ENCODE assay signal across 8 cellular contexts in genomic region chr9:36485647-36486453, GRCh38.
DNase-seq lines count a peak whose midpoint lies in the region; ATAC-seq and TF ChIP-seq lines count a peak whose summit lies in the region.

No MANE protein-coding gene starts in this region.

- H3K4me3 Mint-ChIP-seq in memory B cell, result peak overlapping the region; percentile 80

- ATAC-seq in DND-41 (ENCODE audit: insufficient read depth, low read depth), result no peak
- no peak for ATAC-seq in memory B cell (ENCODE audit: low read depth)
- no peak for ATAC-seq in HG03175 (IDR thresholded peaks at IDR 0.05; ENCODE audit: unreplicated experiment)
- ATAC-seq in HG03571 (IDR thresholded peaks at IDR 0.05; ENCODE audit: unreplicated experiment), result no peak

- H3K4me3 ChIP-seq in DND-41 (ENCODE audit: low read depth in 1 of 2, low read length in 2 of 2), result peak overlapping the region; percentile 90 to 93; a peak in 3 of 4 replicates
- H3K4me3 ChIP-seq in breast epithelium, result peak overlapping the region; percentile 73 to 92 (median 86)
- peak overlapping the region; percentile 52 to 93 for H3K4me3 ChIP-seq in uterus

- H4K20me1 ChIP-seq in DND-41 (ENCODE audit: insufficient read depth, low read length), result peaks cover 23% of the 10 kb centered on the region; the same call in 1 of the 2 replicates

- no peaks in the 10 kb centered on the region for H3K9me3 Mint-ChIP-seq in memory B cell

- peaks cover 39% of the 10 kb centered on the region for H3K4me1 Mint-ChIP-seq in memory B cell

- no peaks in the 10 kb centered on the region for H3K27me3 Mint-ChIP-seq in memory B cell

- H3K9me3 ChIP-seq in DND-41 (ENCODE audit: insufficient read depth, low read length, severe bottlenecking) (no peaks in the 10 kb centered on the region), KOPT-K1 (ENCODE audit: insufficient read depth, low read length, poor library complexity, severe bottlenecking) (no peaks in the 10 kb centered on the region), breast epithelium (no peaks in the 10 kb centered on the region), uterus (no peaks in the 10 kb centered on the region)

- no peaks in the 10 kb centered on the region for H3K27me3 ChIP-seq in DND-41 (ENCODE audit: insufficient read depth, low read length, poor library complexity)
- no peaks in the 10 kb centered on the region for H3K27me3 ChIP-seq in breast epithelium
- H3K27me3 ChIP-seq in uterus, result no peaks in the 10 kb centered on the region

- H3K4me2 ChIP-seq in DND-41 (ENCODE audit: insufficient read depth, low read length), result peak overlapping the region; percentile 88

- peak overlapping the region; percentile 42; the same call in 1 of the 2 replicates for H3K27ac ChIP-seq in DND-41 (ENCODE audit: low read length)
- peak overlapping the region; percentile 85 for H3K27ac ChIP-seq in KOPT-K1 (ENCODE audit: low read depth, low read length, poor library complexity, severe bottlenecking)
- H3K27ac ChIP-seq in breast epithelium, result peak overlapping the region; percentile 89 to 90
- H3K27ac ChIP-seq in uterus, result peak overlapping the region; percentile 93

- no peak overlapping the region; the same call in 1 of the 2 replicates for H2AFZ ChIP-seq in DND-41 (ENCODE audit: low read depth, low read length)

- TF ChIP-seq CTCF in DND-41 (IDR thresholded peaks at IDR 0.05; ENCODE audit: borderline replicate concordance, extremely low read depth, low read length, poor library complexity, severe bottlenecking) (no peak), breast epithelium (IDR thresholded peaks at IDR 0.05) (no peak), uterus (IDR thresholded peaks at IDR 0.05) (no peak)

- DNase-seq in DND-41 (no peak), breast epithelium (ENCODE audit: low spot score in 2 of 2) (no peak), memory B cell (ENCODE audit: low spot score in 2 of 2) (no peak), uterus (peak in 1 of 2 donors; percentile 17), inferior parietal cortex (ENCODE audit: extremely low spot score) (no peak)

- H3K36me3 ChIP-seq in DND-41 (ENCODE audit: insufficient read depth, low read length) (no peaks in the 10 kb centered on the region; the same call in 1 of the 2 replicates), KOPT-K1 (ENCODE audit: insufficient read depth, low read length) (peaks cover 7% of the 10 kb centered on the region; the same call in 1 of the 2 replicates), breast epithelium (no peaks in the 10 kb centered on the region), uterus (no peaks in the 10 kb centered on the region)

- intact Hi-C loops in breast epithelium (cut with DNase I; ENCODE audit: low total_unique reads) (no loop called here), uterus (cut with DNase I; ENCODE audit: low total_unique reads) (no loop called here)

- peak overlapping the region; percentile 13 for H3K27ac Mint-ChIP-seq in memory B cell

- H3K4me1 ChIP-seq in DND-41 (ENCODE audit: insufficient read depth, low read length) (peaks cover 34% of the 10 kb centered on the region), breast epithelium (peaks cover 0 to 4% of the 10 kb centered on the region in 2 donors), uterus (no peaks in the 10 kb centered on the region)

- no peaks in the 10 kb centered on the region for H3K36me3 Mint-ChIP-seq in memory B cell

- peaks cover 56% of the 10 kb centered on the region for H3K79me2 ChIP-seq in DND-41 (ENCODE audit: insufficient read depth, low read length)

- H3K9ac ChIP-seq in DND-41 (ENCODE audit: low read depth, low read length), result peak overlapping the region; percentile 80

- TF ChIP-seq POLR2A in breast epithelium (IDR thresholded peaks at IDR 0.05) (no peak), uterus (IDR thresholded peaks at IDR 0.05) (no peak)

Comparison
In these comparisons a context has a peak if more than half of its experiments do, and no peak if none do; other contexts are left out.
1. H3K27ac ChIP-seq: peak in every context shown above with its lines; median percentile 93 in uterus; 90 in breast epithelium; 85 in KOPT-K1; 42 in DND-41.